34 cellular contexts compared by ENCODE assay signal in the genomic region with DNA sequence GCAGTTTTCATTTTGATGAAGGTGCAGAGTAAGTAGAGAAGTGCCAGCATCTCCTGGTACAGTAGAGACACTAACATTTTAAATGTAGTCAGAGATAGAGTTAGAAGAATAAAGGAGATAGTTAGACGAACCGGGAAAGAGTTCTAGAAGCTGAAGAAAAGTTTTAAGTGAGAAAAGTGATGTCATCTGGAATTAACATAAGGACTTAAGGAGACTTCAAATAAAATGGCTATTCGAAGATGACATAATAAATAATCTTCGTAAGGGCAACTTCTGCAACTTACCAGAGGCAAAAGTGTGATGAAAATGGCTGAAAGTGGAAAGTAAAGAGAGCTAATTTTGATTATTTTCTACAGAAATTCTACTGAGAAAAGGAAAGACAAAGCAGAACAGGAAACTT. TPM values are rescaled to one million over a fixed set of nuclear protein-coding genes. Genes with fewer than 3 reads are reported as not detected.
"Had no signal": no experiment of that assay in that cellular context is flagged by ENCODE, and none has a peak within 500 bp of the region (broad histone marks: within the 10 kb centered on the region; RNA-seq: fewer than 3 reads in every experiment).

No MANE protein-coding gene starts in this region.

- H3K9me3 ChIP-seq: esophagus squamous epithelium, gastrocnemius medialis, heart right ventricle, left lung, lower lobe of right lung, mucosa of descending colon had no signal

- ATAC-seq: effector memory CD8-positive, alpha-beta T cell; esophagus mucosa; gastrocnemius medialis; heart right ventricle; left cardiac atrium; left lung; left ventricle myocardium superior; lower lobe of right lung; mucosa of descending colon had no signal

- H3K27ac ChIP-seq: coronary artery, epithelial cell of prostate, esophagus squamous epithelium, gastrocnemius medialis, heart right ventricle, left lung, lower lobe of right lung had no signal

- H3K4me3 ChIP-seq: coronary artery, esophagus squamous epithelium, gastrocnemius medialis, heart right ventricle, left lung, lower lobe of right lung, mucosa of descending colon had no signal

- H3K36me3 ChIP-seq: esophagus squamous epithelium, gastrocnemius medialis, heart right ventricle, left lung, lower lobe of right lung had no signal

- DNase-seq: effector CD8-positive, alpha-beta T cell; effector memory CD8-positive, alpha-beta T cell; endodermal cell; erythroblast; esophagus squamous epithelium; foreskin fibroblast; foreskin melanocyte; gastrocnemius medialis; glutamatergic neuron; head of caudate nucleus; heart right ventricle; hippocampal formation; left cardiac atrium; left lung; left ventricle myocardium superior; lower lobe of right lung; mesenchymal stem cell; mucosa of descending colon; naive B cell had no signal

- H3K27me3 ChIP-seq: esophagus squamous epithelium, gastrocnemius medialis, heart right ventricle, left lung had no signal

- H3K4me1 ChIP-seq: esophagus squamous epithelium, left lung, lower lobe of right lung had no signal

- FAIRE-seq: colon, endometrium, islet of Langerhans had no signal

RNA-seq across cellular contexts. Expression of gene GNAT3, which starts 20.4 kb away (rescaled TPM):
- total RNA-seq: dermis microvascular lymphatic vessel endothelial cell, endodermal cell, esophagus mucosa, esophagus squamous epithelium, gastrocnemius medialis, glomerular endothelial cell, heart right ventricle, kidney epithelial cell, left cardiac atrium, left lung, left ventricle myocardium superior, lower leg skin, lower lobe of right lung, lung microvascular endothelial cell, mesenteric fat pad, mesothelial cell of epicardium, mucosa of descending colon, myocyte had no signal
- polyA plus RNA-seq: heart right ventricle, keratinocyte had no signal
